ENCODE assay signal across 21 cellular contexts in the genomic region with DNA sequence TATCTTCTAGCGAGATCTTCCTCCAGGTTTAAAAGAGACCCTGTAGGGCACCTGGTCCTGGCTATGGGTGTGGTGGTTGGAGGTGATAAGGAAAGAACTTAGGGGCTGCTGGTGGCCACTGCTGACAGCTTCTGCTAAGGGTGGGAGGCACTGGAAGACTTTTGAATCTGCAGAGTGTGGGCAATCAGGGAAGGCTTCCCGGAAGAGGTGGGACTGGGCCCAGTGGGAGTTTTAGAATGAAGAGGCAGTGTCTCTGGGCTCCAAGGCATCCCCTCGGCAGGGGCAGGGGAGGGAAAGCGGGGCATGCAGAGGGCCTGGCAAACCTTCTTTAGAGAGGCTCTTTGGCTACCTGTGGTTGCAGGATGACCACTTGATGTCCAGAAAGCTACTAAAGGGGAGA.
"Had no signal": no experiment of that assay in that cellular context is flagged by ENCODE, and none has a peak within 500 bp of the region (broad histone marks: within the 10 kb centered on the region; RNA-seq: fewer than 3 reads in every experiment).

No MANE protein-coding gene starts in this region.

- H3K9me3 ChIP-seq: MG63, SJSA1 had no signal

- H3K4me3 ChIP-seq: MG63, SJSA1, SK-N-MC had no signal

- H3K27me3 ChIP-seq: MG63, SJSA1 had no signal

- DNase-seq: Karpas-422, KG1, MG63, NCI-H1092, NCI-H1105 treated with DMSO at 0.1 percent for 48 hours, NCI-H1417 treated with DMSO at 0.1 percent for 48 hours, NCI-H146, NCI-H1694 treated with DMSO at 0.1 percent for 48 hours, NCI-H1930, NCI-H2081, NCI-H2171, NCI-H446, NCI-H510A, NCI-H524 treated with DMSO at 0.1 percent for 48 hours, NCI-H774, Right ventricle myocardium superior, RPMI8226, SIG-M5 had no signal

- FAIRE-seq: RCC 7860 had no signal

- H3K4me1 ChIP-seq: SJSA1 had no signal

- H3K36me3 ChIP-seq: MG63, SJSA1 had no signal

- H3K27ac ChIP-seq: SJSA1, SK-N-MC had no signal
